8 cellular contexts compared by ENCODE assay signal in genomic region chr17:82205720-82206508, GRCh38.
A peak's percentile ranks its signal among the peaks of the same experiment; 100 is the strongest.
DNase-seq lines count a peak whose midpoint lies in the region; ATAC-seq and FAIRE-seq lines count a peak whose summit lies in the region.

No MANE protein-coding gene starts in this region.

- ATAC-seq in HG03159 (IDR thresholded peaks at IDR 0.05; ENCODE audit: unreplicated experiment) (peak; percentile 67), GM19395 (IDR thresholded peaks at IDR 0.05; ENCODE audit: unreplicated experiment) (no peak)
- ATAC-seq in activated CD4-positive, CD25-positive, alpha-beta regulatory T cell treated with anti-CD3 and anti-CD28 coated beads, Interleukin-2, amount 50 U/mL, for 24 hours = peak; percentile 76 to 85

- peak; percentile 3 for FAIRE-seq in G401.6 (lab: Jason Lieb, UNC)

- DNase-seq in NCI-H446 (lab: John Stamatoyannopoulos, UW) (peak; percentile 49 to 89), cerebellar cortex (ENCODE audit: low spot score) (peak; percentile 90), kidney tubule cell (ENCODE audit: low spot score) (peak; percentile 90)
- peak; percentile 87 for DNase-seq in stimulated activated CD4-positive, alpha-beta T cell treated with anti-CD3 and anti-CD28 coated beads, Interleukin-15, amount 100 ng/mL, for 24 hours
